ENCODE assay signal across 1 cellular context in genomic region chr13:37058801-37059135, GRCh38.
TF ChIP-seq lines count a peak whose summit lies in the region.

No MANE protein-coding gene starts in this region.

TF ChIP-seq in HepG2, 621 proteins besides CTCF, POLR2A, EP300 and RAD21:
- TF ChIP-seq ZNF572 (CRISPR knock-in tag; IDR thresholded peaks at IDR 0.05) (no peak), NR2F2 (IDR thresholded peaks at IDR 0.05; ENCODE audit: borderline replicate concordance, low read depth) (no peak), FOXA1 (IDR thresholded peaks at IDR 0.05) (no peak), FOXA1 (CRISPR knock-in tag; IDR thresholded peaks at IDR 0.05) (no peak), GRHL1 (CRISPR knock-in tag; conservative IDR thresholded peaks at IDR 0.05) (no peak), MTERF4 (CRISPR knock-in tag; IDR thresholded peaks at IDR 0.05) (peak; percentile 55; the same call in 1 of the 2 replicates), ZSCAN25 (CRISPR knock-in tag; IDR thresholded peaks at IDR 0.05) (no peak), ZBTB37 (CRISPR knock-in tag; IDR thresholded peaks at IDR 0.05) (no peak), ZGPAT (CRISPR knock-in tag; IDR thresholded peaks at IDR 0.05) (no peak), ZMAT5 (CRISPR knock-in tag; IDR thresholded peaks at IDR 0.05; ENCODE audit: borderline replicate concordance, low read depth) (no peak), ZNF790 (CRISPR knock-in tag; IDR thresholded peaks at IDR 0.05; ENCODE audit: borderline replicate concordance) (peak; percentile 19; the same call in 1 of the 2 replicates), ZNF20 (CRISPR knock-in tag; IDR thresholded peaks at IDR 0.05) (no peak)
